24 cellular contexts compared by ENCODE assay signal in the genomic region with DNA sequence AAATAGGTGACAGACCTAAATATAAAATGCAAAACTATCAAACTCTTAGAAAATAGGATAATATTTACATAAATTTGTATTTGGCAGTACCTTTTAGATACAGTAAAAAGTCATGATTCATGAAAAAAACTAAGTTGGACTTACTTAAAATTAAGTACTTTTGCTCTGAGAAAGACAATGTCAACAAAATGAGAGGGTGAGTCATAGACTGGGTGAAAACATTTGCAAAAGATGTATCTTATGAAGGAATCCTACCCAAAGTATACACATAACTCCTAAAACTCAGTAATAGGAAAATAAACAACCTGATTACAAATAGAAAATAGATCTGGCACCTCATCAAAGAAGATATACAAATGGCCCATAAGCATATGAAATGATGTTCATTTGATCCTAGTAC.
"Had no signal": no experiment of that assay in that cellular context is flagged by ENCODE, and none has a peak within 500 bp of the region (broad histone marks: within the 10 kb centered on the region; RNA-seq: fewer than 3 reads in every experiment).

No MANE protein-coding gene starts in this region.

- H3K27me3 ChIP-seq: ovary, right atrium auricular region, right lobe of liver, stomach, suprapubic skin, tibial artery, upper lobe of right lung had no signal

- H3K4me2 ChIP-seq: smooth muscle cell had no signal

- H3K4me1 ChIP-seq: left ventricle myocardium inferior, right atrium auricular region, right lobe of liver, stomach, suprapubic skin, tibial artery, upper lobe of right lung had no signal

- H3K36me3 ChIP-seq: left ventricle myocardium inferior, ovary, right atrium auricular region, right lobe of liver, stomach, suprapubic skin, thoracic aorta, tibial artery, upper lobe of right lung had no signal

- H3K27ac ChIP-seq: left ventricle myocardium inferior, ovary, right atrium auricular region, right lobe of liver, stomach, suprapubic skin, thoracic aorta, tibial artery, upper lobe of right lung had no signal

- H3K9me3 ChIP-seq: ovary, right lobe of liver, thoracic aorta, upper lobe of right lung had no signal

- H3K4me3 ChIP-seq: left ventricle myocardium inferior, lung, mucosa of descending colon, ovary, right atrium auricular region, right lobe of liver, smooth muscle cell, stomach, suprapubic skin, thoracic aorta, tibial artery, upper lobe of right lung had no signal

- ATAC-seq: mucosa of descending colon; naive thymus-derived CD4-positive, alpha-beta T cell; natural killer cell treated with Interleukin-12 subunit alpha and Interleukin-12 subunit beta and Interleukin-15 and Interleukin-18, amount 100 ng/mL, for 72 hours; right lobe of liver; stimulated activated naive B cell treated with anti-CD40 and anti-IgM and Interleukin-4, amounts not matched to agents 10 μg/mL and 1 μg/mL and 100 μg/mL, for 72 hours; stimulated activated naive CD8-positive, alpha-beta T cell treated with anti-CD3 and anti-CD28 coated beads, Interleukin-15, Interleukin-2, amounts not matched to agents 100 U/mL and 50 U/mL, for 24 hours; upper lobe of right lung had no signal

- DNase-seq: hypothalamus; islet precursor cell; left ventricle myocardium inferior; midbrain; mucosa of descending colon; naive thymus-derived CD4-positive, alpha-beta T cell; ovary; right lobe of liver; stimulated activated CD4-positive, alpha-beta T cell treated with anti-CD3 and anti-CD28 coated beads, Interleukin-12 subunit alpha, Interleukin-12 subunit beta, amount 100 ng/mL, for 4 hours; stimulated activated CD4-positive, alpha-beta T cell treated with anti-CD3 and anti-CD28 coated beads, Interleukin-15, amount 100 ng/mL, for 24 hours; stimulated activated CD4-positive, alpha-beta T cell treated with anti-CD3 and anti-CD28 coated beads, Interleukin-2, amount 100 ng/mL, for 24 hours; stimulated activated CD4-positive, alpha-beta T cell treated with anti-CD3 and anti-CD28 coated beads, Interleukin-4, amount 100 ng/mL, for 1 hour; stimulated activated naive B cell treated with anti-CD40 and anti-IgM and Interleukin-4, amounts not matched to agents 10 μg/mL and 1 μg/mL and 100 μg/mL, for 72 hours; stimulated activated naive CD8-positive, alpha-beta T cell treated with anti-CD3 and anti-CD28 coated beads, Interleukin-15, Interleukin-2, amounts not matched to agents 100 U/mL and 50 U/mL, for 24 hours; stomach; tibial artery; trophoblast cell; upper lobe of right lung had no signal
